ENCODE assay signal across 19 cellular contexts in the genomic region with DNA sequence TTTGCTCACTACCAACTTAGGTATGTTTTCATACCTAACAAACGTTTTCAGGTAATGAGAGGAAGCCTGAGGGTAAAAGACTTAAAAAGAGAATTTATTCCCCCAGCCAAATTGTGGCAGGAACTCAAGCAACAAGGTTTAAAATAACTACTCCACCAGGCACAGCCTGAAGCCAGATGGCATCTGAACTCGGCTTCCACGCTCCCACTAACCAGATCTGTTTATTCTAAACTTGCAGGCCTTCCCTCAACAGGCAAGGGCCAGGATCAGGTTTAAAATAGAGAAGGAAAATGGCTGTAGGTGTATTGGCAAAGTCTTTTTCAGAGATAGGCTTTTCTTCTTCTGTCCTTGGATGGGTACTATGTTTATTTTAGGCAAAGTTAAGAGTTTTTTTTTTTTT.
DNase-seq lines count a peak whose midpoint lies in the region; ATAC-seq and TF ChIP-seq lines count a peak whose summit lies in the region.
"Had no signal": no experiment of that assay in that cellular context is flagged by ENCODE, and none has a peak within 500 bp of the region (broad histone marks: within the 10 kb centered on the region; RNA-seq: fewer than 3 reads in every experiment).

No MANE protein-coding gene starts in this region.

- no peaks in the 10 kb centered on the region for H3K9me3 Mint-ChIP-seq in brain
- H3K9me3 Mint-ChIP-seq: CD4-positive, CD25-positive, alpha-beta regulatory T cell; nephron progenitor cell; stimulated activated naive CD8-positive, alpha-beta T cell treated with anti-CD3 and anti-CD28 coated beads, Interleukin-15, Interleukin-2, amounts not matched to agents 100 ng/mL and 50 ng/mL, for 24 hours had no signal

- H3K4me3 ChIP-seq in left ventricle myocardium inferior, result no peak overlapping the region
- H3K4me3 ChIP-seq: dorsolateral prefrontal cortex, mucosa of descending colon, ovary, tibial nerve had no signal

- H3K4me1 ChIP-seq in left ventricle myocardium inferior, result peaks cover 28% of the 10 kb centered on the region

- H3K36me3 Mint-ChIP-seq in brain, result peaks cover 35% of the 10 kb centered on the region

- H3K27me3 ChIP-seq in left ventricle myocardium inferior (ENCODE audit: low read depth), result no peaks in the 10 kb centered on the region
- H3K27me3 ChIP-seq: dorsolateral prefrontal cortex, ovary, tibial nerve had no signal

- H3K4me3 Mint-ChIP-seq in brain, result peak overlapping the region in 1 of 5 experiments; percentile 7
- H3K4me3 Mint-ChIP-seq: activated CD8-positive, alpha-beta memory T cell treated with anti-CD3 and anti-CD28 coated beads, Interleukin-2, amount 10 ng/mL, durations not matched to agents 7 days and 5 days; CD4-positive, CD25-positive, alpha-beta regulatory T cell; stimulated activated naive CD8-positive, alpha-beta T cell treated with anti-CD3 and anti-CD28 coated beads, Interleukin-15, Interleukin-2, amounts not matched to agents 100 ng/mL and 50 ng/mL, for 24 hours had no signal

- no peak for ATAC-seq in GM19397 (IDR thresholded peaks at IDR 0.05; ENCODE audit: unreplicated experiment)
- ATAC-seq: activated CD8-positive, alpha-beta memory T cell treated with anti-CD3 and anti-CD28 coated beads, Interleukin-2, amount 10 ng/mL, durations not matched to agents 7 days and 5 days; mucosa of descending colon had no signal

- H3K9me3 ChIP-seq in left ventricle myocardium inferior (replicated peaks), result no peaks in the 10 kb centered on the region
- H3K9me3 ChIP-seq: mucosa of descending colon, ovary, tibial nerve had no signal

- peak overlapping the region; percentile 79 for H3K27ac ChIP-seq in left ventricle myocardium inferior (replicated peaks)
- H3K27ac ChIP-seq: tibial nerve had no signal

- intact Hi-C loops in left ventricle myocardium inferior (cut with micrococcal nuclease), result no loop called here

- peaks cover 25% of the 10 kb centered on the region for H3K4me1 Mint-ChIP-seq in brain
- H3K4me1 Mint-ChIP-seq: activated CD8-positive, alpha-beta memory T cell treated with anti-CD3 and anti-CD28 coated beads, Interleukin-2, amount 10 ng/mL, durations not matched to agents 7 days and 5 days had no signal

- H3K27ac Mint-ChIP-seq in brain, result peak overlapping the region in 4 of 5 experiments; percentile 54 to 88 (median 66)
- H3K27ac Mint-ChIP-seq: activated CD8-positive, alpha-beta memory T cell treated with anti-CD3 and anti-CD28 coated beads, Interleukin-2, amount 10 ng/mL, durations not matched to agents 7 days and 5 days; stimulated activated naive CD8-positive, alpha-beta T cell treated with anti-CD3 and anti-CD28 coated beads, Interleukin-15, Interleukin-2, amounts not matched to agents 100 ng/mL and 50 ng/mL, for 24 hours had no signal

- TF ChIP-seq CTCF in brain (conservative IDR thresholded peaks at IDR 0.05) (no peak), left ventricle myocardium inferior (IDR thresholded peaks at IDR 0.05; ENCODE audit: borderline replicate concordance) (no peak)

- H3K36me3 ChIP-seq in left ventricle myocardium inferior, result peaks cover 52% of the 10 kb centered on the region
- H3K36me3 ChIP-seq: ovary had no signal

- peak; percentile 90 for DNase-seq in NCI-H1694 treated with DMSO at 0.1 percent for 48 hours (lab: John Stamatoyannopoulos, UW)
- no peak for DNase-seq in left ventricle myocardium inferior
- DNase-seq in superior temporal gyrus (ENCODE audit: extremely low spot score), result peak; percentile 56
- DNase-seq in midbrain (lab: John Stamatoyannopoulos, UW), result no peak
- no peak for DNase-seq in activated effector memory CD4-positive, alpha-beta T cell treated with anti-CD3 and anti-CD28 coated beads, Interleukin-2, amount 50 U/mL, for 16 hours
- DNase-seq: activated CD4-positive, alpha-beta T cell treated with anti-CD3 and anti-CD28 coated beads, Interleukin-2, amount 50 U/mL, for 1 hour; activated CD8-positive, alpha-beta memory T cell treated with anti-CD3 and anti-CD28 coated beads, Interleukin-2, amount 10 ng/mL, durations not matched to agents 7 days and 5 days; activated naive CD4-positive, alpha-beta T cell treated with anti-CD3 and anti-CD28 coated beads, Interleukin-2, amount 50 U/mL, for 16 hours; CD4-positive, CD25-positive, alpha-beta regulatory T cell; DMS153; mucosa of descending colon; nephron progenitor cell; ovary; stimulated activated CD4-positive, alpha-beta T cell treated with anti-CD3 and anti-CD28 coated beads, Interleukin-12 subunit alpha, Interleukin-12 subunit beta, amount 100 ng/mL, for 4 hours had no signal

- H3K27me3 Mint-ChIP-seq in brain, result peaks cover 4% of the 10 kb centered on the region
- H3K27me3 Mint-ChIP-seq: activated CD8-positive, alpha-beta memory T cell treated with anti-CD3 and anti-CD28 coated beads, Interleukin-2, amount 10 ng/mL, durations not matched to agents 7 days and 5 days; CD4-positive, CD25-positive, alpha-beta regulatory T cell; stimulated activated naive CD8-positive, alpha-beta T cell treated with anti-CD3 and anti-CD28 coated beads, Interleukin-15, Interleukin-2, amounts not matched to agents 100 ng/mL and 50 ng/mL, for 24 hours had no signal

Comparison
In these comparisons a context has a peak if more than half of its experiments do, and no peak if none do; other contexts are left out.
1. DNase-seq: peak in NCI-H1694 treated with DMSO at 0.1 percent for 48 hours (single experiment) and superior temporal gyrus (single experiment); none in left ventricle myocardium inferior (single experiment), midbrain (single experiment) and activated effector memory CD4-positive, alpha-beta T cell treated with anti-CD3 and anti-CD28 coated beads, Interleukin-2, amount 50 U/mL, for 16 hours (single experiment).